In the genomic region with DNA sequence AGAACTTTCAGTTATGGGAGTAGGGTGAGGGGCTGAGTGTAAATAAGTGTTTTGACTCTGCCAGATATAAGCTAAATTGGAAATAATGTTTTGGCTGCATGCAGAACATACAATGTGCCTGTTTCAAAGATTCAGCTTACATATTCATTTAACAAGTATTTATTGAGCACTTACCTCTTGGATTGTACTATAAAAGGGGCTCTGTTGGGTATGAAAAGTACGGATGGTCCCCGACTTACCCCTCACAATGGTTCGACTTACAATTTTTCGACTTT, we compare ENCODE assay signal across 1 cellular context.
TF ChIP-seq lines count a peak whose summit lies in the region.

No MANE protein-coding gene starts in this region.

TF ChIP-seq in endothelial cell of umbilical vein, 7 proteins besides CTCF, POLR2A, EP300 and RAD21:
- TF ChIP-seq, protein P1, sequence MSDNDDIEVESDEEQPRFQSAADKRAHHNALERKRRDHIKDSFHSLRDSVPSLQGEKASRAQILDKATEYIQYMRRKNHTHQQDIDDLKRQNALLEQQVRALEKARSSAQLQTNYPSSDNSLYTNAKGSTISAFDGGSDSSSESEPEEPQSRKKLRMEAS (IDR thresholded peaks at IDR 0.05; ENCODE audit: insufficient read depth, insufficient read length): no peak
- TF ChIP-seq JUN (IDR thresholded peaks at IDR 0.05; ENCODE audit: borderline replicate concordance, insufficient read depth, insufficient read length, low read depth) (no peak), FOS (IDR thresholded peaks at IDR 0.05; ENCODE audit: borderline replicate concordance, insufficient read depth, low read length) (no peak), GATA2 (IDR thresholded peaks at IDR 0.05; ENCODE audit: insufficient read depth, insufficient read length, low read depth, low read length) (no peak), MYC (IDR thresholded peaks at IDR 0.05; ENCODE audit: low read depth, low read length) (no peak)
